In genomic region chr10:44966816-44967509, GRCh38 we compare ENCODE assay signal across 10 cellular contexts. TPM values are rescaled to one million over a fixed set of nuclear protein-coding genes. Genes with fewer than 3 reads are reported as not detected.
DNase-seq lines count a peak whose midpoint lies in the region; ATAC-seq and TF ChIP-seq lines count a peak whose summit lies in the region.
"Had no signal": no experiment of that assay in that cellular context is flagged by ENCODE, and none has a peak within 500 bp of the region (broad histone marks: within the 10 kb centered on the region; RNA-seq: fewer than 3 reads in every experiment).

No MANE protein-coding gene starts in this region.

- H3K4me1 Mint-ChIP-seq in naive thymus-derived CD8-positive, alpha-beta T cell, result peaks cover 20 to 79% (median 28%) of the 10 kb centered on the region in 4 donors

- H4K20me1 ChIP-seq in SK-N-SH (ENCODE audit: insufficient read depth), result no peaks in the 10 kb centered on the region

- H3K27ac Mint-ChIP-seq in activated naive CD4-positive, alpha-beta T cell treated with anti-CD3 and anti-CD28 coated beads, Interleukin-2, amount 50 U/mL, for 72 hours, result no peak overlapping the region
- no peak overlapping the region for H3K27ac Mint-ChIP-seq in naive thymus-derived CD8-positive, alpha-beta T cell

- no peak overlapping the region for H3K4me3 Mint-ChIP-seq in naive thymus-derived CD8-positive, alpha-beta T cell

- no peak for TF ChIP-seq POLR2A in sigmoid colon (IDR thresholded peaks at IDR 0.05)

- peaks cover 0 to 11% of the 10 kb centered on the region in 2 experiments for H3K36me3 ChIP-seq in SK-N-SH (replicated peaks in 1 of 2; ENCODE audit: control insufficient read depth in 1 of 2, insufficient read depth in 2 of 2, low read length in 1 of 2)
- peaks cover 26% of the 10 kb centered on the region for H3K36me3 ChIP-seq in right atrium auricular region
- H3K36me3 ChIP-seq in sigmoid colon, result peaks cover 0 to 23% (median 6%) of the 10 kb centered on the region in 4 donors

- TF ChIP-seq CTCF in GM10248 (IDR thresholded peaks at IDR 0.05; ENCODE audit: control extremely low read depth, extremely low read depth, low read depth, missing control alignments), result peak; percentile 11
- TF ChIP-seq CTCF in SK-N-SH (IDR thresholded peaks at IDR 0.05), result peak; percentile 38; the same call in 1 of the 2 replicates
- peak; percentile 30 to 49 for TF ChIP-seq CTCF in right atrium auricular region (IDR thresholded peaks at IDR 0.05)
- no peak for TF ChIP-seq CTCF in sigmoid colon (IDR thresholded peaks at IDR 0.05)

- H3K27ac ChIP-seq in SK-N-SH (ENCODE audit: low read depth in 2 of 2, low read length in 1 of 2) (no peak overlapping the region), right atrium auricular region (peak overlapping the region; percentile 94 to 96), sigmoid colon (peak overlapping the region; percentile 38 to 93 (median 74))

- no peaks in the 10 kb centered on the region for H3K79me2 ChIP-seq in SK-N-SH (ENCODE audit: insufficient read depth)

- no peak for TF ChIP-seq EP300 in SK-N-SH (IDR thresholded peaks at IDR 0.05; ENCODE audit: borderline replicate concordance in 1 of 2, low read depth in 1 of 2, low read length in 1 of 2)
- TF ChIP-seq EP300 in sigmoid colon (IDR thresholded peaks at IDR 0.05), result no peak

- H3K9me3 ChIP-seq in SK-N-SH, result no peaks in the 10 kb centered on the region
- no peaks in the 10 kb centered on the region for H3K9me3 ChIP-seq in right atrium auricular region
- no peaks in the 10 kb centered on the region for H3K9me3 ChIP-seq in sigmoid colon
- H3K9me3 ChIP-seq: thoracic aorta had no signal

- CTCF ChIA-PET in GM10248 (lab: Yijun Ruan, JAX), result interaction anchor here (1.2 to 14.0 kb wide), 6 partner anchors 11 to 33 kb away, joined by 3 to 151 read pairs (median 63); partner anchors contain the start of genes DEPP1 and RASSF4
- CTCF ChIA-PET in SK-N-SH (lab: Yijun Ruan, JAX), result interaction anchor here (0.8 to 9.6 kb wide), 3 partner anchors 8 to 38 kb away, joined by 3 to 81 read pairs (median 4); no protein-coding TSS in a partner anchor

- intact Hi-C loops in sigmoid colon (cut with DNase I), result no loop called here

- ATAC-seq in activated naive CD4-positive, alpha-beta T cell treated with anti-CD3 and anti-CD28 coated beads, Interleukin-2, amount 50 U/mL, for 72 hours, result no peak
- ATAC-seq in HG03039 (IDR thresholded peaks at IDR 0.05; ENCODE audit: unreplicated experiment), result no peak
- ATAC-seq in naive thymus-derived CD8-positive, alpha-beta T cell, result no peak
- ATAC-seq in GM18909 (IDR thresholded peaks at IDR 0.05; ENCODE audit: poor library complexity, unreplicated experiment), result no peak

- no peak overlapping the region for H3K9ac ChIP-seq in SK-N-SH

- no peak for DNase-seq in GM10248 (ENCODE audit: extremely low spot score)
- DNase-seq in SK-N-SH, result no peak
- DNase-seq in right atrium auricular region (ENCODE audit: low spot score), result peak; percentile 57
- DNase-seq in sigmoid colon, result no peak
- no peak for DNase-seq in activated naive CD4-positive, alpha-beta T cell treated with anti-CD3 and anti-CD28 coated beads, Interleukin-2, amount 50 U/mL, for 72 hours (ENCODE audit: low spot score in 2 of 2)
- DNase-seq in naive thymus-derived CD8-positive, alpha-beta T cell, result no peak
- DNase-seq: NCI-H69 had no signal

- TF ChIP-seq RAD21 in SK-N-SH (IDR thresholded peaks at IDR 0.05; ENCODE audit: low read length), result no peak

- no peaks in the 10 kb centered on the region for H3K9me2 ChIP-seq in SK-N-SH

- no peak overlapping the region for H3K4me2 ChIP-seq in SK-N-SH

- POLR2A ChIA-PET in GM10248 (lab: Yijun Ruan, JAX), result interaction anchor here (1.0 to 1.8 kb wide), 2 partner anchors 12 to 14 kb away, joined by 3 to 12 read pairs; partner anchors contain the start of gene DEPP1
- POLR2A ChIA-PET in SK-N-SH (lab: Yijun Ruan, JAX), result no interaction called here
- POLR2A ChIA-PET in naive thymus-derived CD8-positive, alpha-beta T cell (lab: Charles Lee), result interaction anchor here (0.8 kb wide), 2 partner anchors 34 kb away, joined by 3 read pairs; no protein-coding TSS in a partner anchor

- no peaks in the 10 kb centered on the region for H3F3A ChIP-seq in SK-N-SH (replicated peaks; ENCODE audit: insufficient read depth)

- H3K36me3 Mint-ChIP-seq in activated naive CD4-positive, alpha-beta T cell treated with anti-CD3 and anti-CD28 coated beads, Interleukin-2, amount 50 U/mL, for 72 hours, result no peaks in the 10 kb centered on the region
- H3K36me3 Mint-ChIP-seq in naive thymus-derived CD8-positive, alpha-beta T cell, result peaks cover 0 to 1% (median 0%) of the 10 kb centered on the region in 3 donors

- no peak overlapping the region for H3K4me3 ChIP-seq in SK-N-SH (ENCODE audit: low read depth in 2 of 2, low read length in 1 of 2)
- no peak overlapping the region for H3K4me3 ChIP-seq in right atrium auricular region
- H3K4me3 ChIP-seq in sigmoid colon, result no peak overlapping the region

- H3K27me3 ChIP-seq in SK-N-SH (ENCODE audit: insufficient read depth), result no peaks in the 10 kb centered on the region
- no peaks in the 10 kb centered on the region for H3K27me3 ChIP-seq in right atrium auricular region
- no peaks in the 10 kb centered on the region for H3K27me3 ChIP-seq in sigmoid colon

- H3K9me3 Mint-ChIP-seq in activated naive CD4-positive, alpha-beta T cell treated with anti-CD3 and anti-CD28 coated beads, Interleukin-2, amount 50 U/mL, for 72 hours, result no peaks in the 10 kb centered on the region
- H3K9me3 Mint-ChIP-seq in naive thymus-derived CD8-positive, alpha-beta T cell, result no peaks in the 10 kb centered on the region

- H3K27me3 Mint-ChIP-seq in naive thymus-derived CD8-positive, alpha-beta T cell, result peaks cover 0 to 9% (median 0%) of the 10 kb centered on the region in 5 donors

- whole genome bisulfite sequencing in SK-N-SH (ENCODE audit: low lambda C conversion rate), result 87% methylated on average over 8 of the region's 8 CpGs
- 91 to 95% methylated on average over 8 of the region's 8 CpGs for WGBS in sigmoid colon, 2 donors

- H3K4me1 ChIP-seq in SK-N-SH (ENCODE audit: control insufficient read depth in 1 of 2, insufficient read depth in 2 of 2, low read depth in 1 of 2, low read length in 1 of 2) (peaks cover 12 to 16% of the 10 kb centered on the region in 2 experiments; a peak in 1 of 4 replicates), right atrium auricular region (peaks cover 0 to 90% of the 10 kb centered on the region in 2 donors), sigmoid colon (peaks cover 0 to 52% (median 17%) of the 10 kb centered on the region in 4 donors)

- no peak overlapping the region for H2AFZ ChIP-seq in SK-N-SH (ENCODE audit: low read depth)

TF ChIP-seq in SK-N-SH, 30 proteins besides CTCF, POLR2A, EP300 and RAD21:
- TF ChIP-seq NFIC (IDR thresholded peaks at IDR 0.05; ENCODE audit: borderline replicate concordance), result no peak
- no peak for TF ChIP-seq FOXJ3 (CRISPR knock-in tag; IDR thresholded peaks at IDR 0.05)
- no peak for TF ChIP-seq RCOR1 (IDR thresholded peaks at IDR 0.05; ENCODE audit: low read length)
- no peak for TF ChIP-seq FOXM1 (IDR thresholded peaks at IDR 0.05; ENCODE audit: low read depth)

RNA-seq across cellular contexts. Expression of gene RASSF4, which starts 7.4 kb away (rescaled TPM):
- polyA plus RNA-seq in SK-N-SH (2012; rRNA removed), result 11.0 and 14.1 TPM in 2 replicates
- polyA plus RNA-seq in SK-N-SH (2012; cell fraction: cytosol; rRNA removed), result 4.6 and 5.5 TPM in 2 replicates
- 70.4 and 80.8 TPM in 2 replicates for polyA plus RNA-seq in SK-N-SH (2012; cell fraction: nucleus; rRNA removed)
- total RNA-seq in right atrium auricular region, result 10 to 100 TPM; 43.3 to 43.4 TPM
- 10 to 100 TPM; 23.2 to 61.7 (median 45.2) TPM for total RNA-seq in sigmoid colon
- 10 to 100 TPM in 2 of 3 donors, 1 to 10 TPM in 1; 7.8 to 23.2 (median 13.6) TPM for polyA plus RNA-seq in sigmoid colon
- 1 to 10 TPM; 1.5 to 4.1 TPM for total RNA-seq in activated naive CD4-positive, alpha-beta T cell treated with anti-CD3 and anti-CD28 coated beads, Interleukin-2, amount 50 U/mL, for 72 hours
- total RNA-seq in naive thymus-derived CD8-positive, alpha-beta T cell, result 1 to 10 TPM in 1 of 2 experiments, under 1 TPM in 1; 0.88 to 1.8 TPM
- 1 to 10 TPM in 2 of 3 donors, under 1 TPM in 1; 0.40 to 1.7 (median 1.0) TPM for polyA plus RNA-seq in naive thymus-derived CD8-positive, alpha-beta T cell

RNA-seq across cellular contexts. Expression of gene DEPP1, which starts 11.6 kb away (rescaled TPM):
- 5.3 and 6.1 TPM in 2 replicates for polyA plus RNA-seq in SK-N-SH (2012; rRNA removed)
- polyA plus RNA-seq in SK-N-SH (2012; cell fraction: cytosol; rRNA removed), result 3.2 and 4.1 TPM in 2 replicates
- 8.7 and 9.0 TPM in 2 replicates for polyA plus RNA-seq in SK-N-SH (2012; cell fraction: nucleus; rRNA removed)
- total RNA-seq in right atrium auricular region, result 100 to 1,000 TPM in 1 of 2 donors, 10 to 100 TPM in 1; 68.8 to 143 TPM
- 100 to 1,000 TPM in 1 of 4 donors, 10 to 100 TPM in 3; 47.8 to 294 (median 54.7) TPM for total RNA-seq in sigmoid colon
- polyA plus RNA-seq in sigmoid colon, result 10 to 100 TPM; 16.0 to 58.3 (median 53.6) TPM
- total RNA-seq in activated naive CD4-positive, alpha-beta T cell treated with anti-CD3 and anti-CD28 coated beads, Interleukin-2, amount 50 U/mL, for 72 hours, result 1 to 10 TPM in 1 of 2 donors, under 1 TPM in 1; 0.32 to 1.7 TPM
- not detected for total RNA-seq in naive thymus-derived CD8-positive, alpha-beta T cell
- polyA plus RNA-seq in naive thymus-derived CD8-positive, alpha-beta T cell, result not detected

RNA-seq across cellular contexts. Expression of gene ZNF22, which starts 33.8 kb away (rescaled TPM):
- polyA plus RNA-seq in SK-N-SH (2012; rRNA removed) (10.2 and 13.2 TPM in 2 replicates), sigmoid colon (10 to 100 TPM; 12.9 to 16.8 (median 13.5) TPM)
- polyA plus RNA-seq in SK-N-SH (2012; cell fraction: cytosol; rRNA removed), result 17.1 and 20.7 TPM in 2 replicates
- 2.3 and 5.2 TPM in 2 replicates for polyA plus RNA-seq in SK-N-SH (2012; cell fraction: nucleus; rRNA removed)
- total RNA-seq in right atrium auricular region (10 to 100 TPM; 19.3 to 20.5 TPM), sigmoid colon (10 to 100 TPM; 18.3 to 29.9 (median 24.0) TPM)
- 10 to 100 TPM in 1 of 2 donors, 1 to 10 TPM in 1; 3.1 to 20.9 TPM for total RNA-seq in activated naive CD4-positive, alpha-beta T cell treated with anti-CD3 and anti-CD28 coated beads, Interleukin-2, amount 50 U/mL, for 72 hours
- total RNA-seq in naive thymus-derived CD8-positive, alpha-beta T cell, result 10 to 100 TPM; 46.3 to 47.0 TPM
- 10 to 100 TPM; 54.1 to 62.3 (median 58.7) TPM for polyA plus RNA-seq in naive thymus-derived CD8-positive, alpha-beta T cell

RNA-seq across cellular contexts. Expression of gene TMEM72, which starts 55.8 kb away (rescaled TPM):
- polyA plus RNA-seq in SK-N-SH (2012; rRNA removed), result not detected in 2 replicates
- polyA plus RNA-seq in SK-N-SH (2012; cell fraction: cytosol; rRNA removed), result not detected in 2 replicates
- polyA plus RNA-seq in SK-N-SH (2012; cell fraction: nucleus; rRNA removed), result not detected in 2 replicates
- total RNA-seq in right atrium auricular region, result under 1 TPM in 1 of 2 donors, not detected in 1; 0.15 TPM
- total RNA-seq in sigmoid colon, result under 1 TPM in 1 of 4 donors, not detected in 3; 0.33 TPM
- 10 to 100 TPM in 1 of 3 donors, 1 to 10 TPM in 2; 3.9 to 11.8 (median 4.2) TPM for polyA plus RNA-seq in sigmoid colon
- not detected for total RNA-seq in activated naive CD4-positive, alpha-beta T cell treated with anti-CD3 and anti-CD28 coated beads, Interleukin-2, amount 50 U/mL, for 72 hours
- total RNA-seq in naive thymus-derived CD8-positive, alpha-beta T cell, result not detected
- not detected for polyA plus RNA-seq in naive thymus-derived CD8-positive, alpha-beta T cell
- total RNA-seq: thoracic aorta had no signal

Comparison
In these comparisons a context has a peak if more than half of its experiments do, and no peak if none do; other contexts are left out.
1. CTCF ChIP-seq: peak in GM10248 (single experiment), SK-N-SH (single experiment) and right atrium auricular region (2 of 2); none in sigmoid colon (0 of 4).
2. H3K27ac ChIP-seq: peak in right atrium auricular region (2 of 2) and sigmoid colon (4 of 4); none in SK-N-SH (0 of 2).
3. RNA of gene RASSF4, which starts 7.4 kb away (total RNA-seq): 23.2 to 61.7 TPM in sigmoid colon and 43.3 to 43.4 TPM in right atrium auricular region; 1.5 to 4.1 TPM in activated naive CD4-positive, alpha-beta T cell treated with anti-CD3 and anti-CD28 coated beads, Interleukin-2, amount 50 U/mL, for 72 hours and 0.88 to 1.8 TPM in naive thymus-derived CD8-positive, alpha-beta T cell; every median in the first group is over 4 times any median in the second.
4. RNA of gene DEPP1, which starts 11.6 kb away (total RNA-seq): 68.8 to 143 TPM in right atrium auricular region and 47.8 to 294 TPM in sigmoid colon; 0.32 to 1.7 TPM in activated naive CD4-positive, alpha-beta T cell treated with anti-CD3 and anti-CD28 coated beads, Interleukin-2, amount 50 U/mL, for 72 hours and not detected in naive thymus-derived CD8-positive, alpha-beta T cell; every median in the first group is over 10 times any median in the second.